Comparison of ENCODE assay signal across 10 cellular contexts in the genomic region with DNA sequence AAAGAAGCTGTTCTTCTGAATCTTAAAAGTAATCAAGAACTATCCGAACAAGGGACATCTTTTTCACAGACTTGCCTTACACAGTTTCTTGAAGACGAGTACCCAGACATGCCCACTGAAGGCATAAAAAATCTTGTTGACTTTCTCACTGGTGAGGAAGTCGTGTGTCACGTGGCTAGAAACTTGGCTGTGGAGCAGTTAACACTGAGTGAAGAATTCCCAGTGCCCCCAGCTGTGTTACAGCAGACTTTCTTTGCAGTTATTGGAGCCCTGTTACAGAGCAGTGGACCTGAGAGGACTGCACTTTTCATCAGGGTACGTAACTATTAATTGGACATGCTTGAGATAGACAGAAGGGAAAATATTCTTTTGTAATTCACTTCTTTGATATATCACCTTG. TPM values are rescaled to one million over a fixed set of nuclear protein-coding genes. Genes with fewer than 3 reads are reported as not detected.
DNase-seq lines count a peak whose midpoint lies in the region; ATAC-seq and TF ChIP-seq lines count a peak whose summit lies in the region.
"Had no signal": no experiment of that assay in that cellular context is flagged by ENCODE, and none has a peak within 500 bp of the region (broad histone marks: within the 10 kb centered on the region; RNA-seq: fewer than 3 reads in every experiment).

No MANE protein-coding gene starts in this region.

- H3K4me1 Mint-ChIP-seq in activated T-cell treated with anti-CD3 and anti-CD28 coated beads, Interleukin-2, amount 50 U/mL, for 24 hours (ENCODE audit: low read depth) = peaks cover 80% of the 10 kb centered on the region
- peaks cover 67% of the 10 kb centered on the region for H3K4me1 Mint-ChIP-seq in activated CD8-positive, alpha-beta T cell treated with anti-CD3 and anti-CD28 coated beads for 36 hours (ENCODE audit: low read depth)

- intact Hi-C loops in activated CD8-positive, alpha-beta T cell treated with anti-CD3 and anti-CD28 coated beads for 36 hours (cut with micrococcal nuclease) = loop anchor here (5.0 to 10.0 kb wide), 2 partner anchors 122 to 1085 kb away; a partner anchor contains a TSS

- H3K27me3 Mint-ChIP-seq in activated T-cell treated with anti-CD3 and anti-CD28 coated beads, Interleukin-2, amount 50 U/mL, for 24 hours = no peaks in the 10 kb centered on the region
- no peaks in the 10 kb centered on the region for H3K27me3 Mint-ChIP-seq in activated CD8-positive, alpha-beta T cell treated with anti-CD3 and anti-CD28 coated beads for 36 hours

- H3K4me1 ChIP-seq in subcutaneous abdominal adipose tissue (ENCODE audit: control insufficient read depth in 5 of 5, insufficient read depth in 5 of 5, low read length in 5 of 5) = peaks cover 5 to 67% (median 55%) of the 10 kb centered on the region in 5 donors

- no peaks in the 10 kb centered on the region for H3K9me3 Mint-ChIP-seq in activated T-cell treated with anti-CD3 and anti-CD28 coated beads, Interleukin-2, amount 50 U/mL, for 24 hours
- H3K9me3 Mint-ChIP-seq in activated CD8-positive, alpha-beta T cell treated with anti-CD3 and anti-CD28 coated beads for 36 hours = no peaks in the 10 kb centered on the region

- H3K4me3 ChIP-seq in subcutaneous abdominal adipose tissue (ENCODE audit: low read depth in 1 of 5, low read length in 5 of 5) = peak overlapping the region in 2 of 5 donors; percentile 19 to 95
- H3K4me3 ChIP-seq: mucosa of descending colon had no signal

- no peak for ATAC-seq in activated CD8-positive, alpha-beta T cell treated with anti-CD3 and anti-CD28 coated beads for 36 hours
- no peak for ATAC-seq in HG03520 (IDR thresholded peaks at IDR 0.05; ENCODE audit: unreplicated experiment)
- ATAC-seq in HG02885 (IDR thresholded peaks at IDR 0.05; ENCODE audit: poor library complexity, unreplicated experiment) = no peak
- ATAC-seq: mucosa of descending colon had no signal

- no peak for TF ChIP-seq CTCF in activated CD8-positive, alpha-beta T cell treated with anti-CD3 and anti-CD28 coated beads for 36 hours (IDR thresholded peaks at IDR 0.05)

- POLR2A ChIA-PET in activated CD8-positive, alpha-beta T cell treated with anti-CD3 and anti-CD28 coated beads for 36 hours (lab: Charles Lee) = interaction anchor here (2.0 kb wide), 1 partner anchor 11 kb away, joined by 5 read pairs; no protein-coding TSS in a partner anchor

- H3K36me3 Mint-ChIP-seq in activated T-cell treated with anti-CD3 and anti-CD28 coated beads, Interleukin-2, amount 50 U/mL, for 24 hours (ENCODE audit: low read depth) = peaks cover 57% of the 10 kb centered on the region
- peaks cover 33% of the 10 kb centered on the region for H3K36me3 Mint-ChIP-seq in activated CD8-positive, alpha-beta T cell treated with anti-CD3 and anti-CD28 coated beads for 36 hours (ENCODE audit: low read depth)

- no peak for DNase-seq in activated T-cell treated with anti-CD3 and anti-CD28 coated beads, Interleukin-2, amount 50 U/mL, for 24 hours
- no peak for DNase-seq in activated T-cell treated with anti-CD3 and anti-CD28 coated beads, Interleukin-2, amount 50 U/mL, for 48 hours
- no peak for DNase-seq in activated CD8-positive, alpha-beta T cell treated with anti-CD3 and anti-CD28 coated beads for 36 hours
- peak; percentile 53 for DNase-seq in glomerular visceral epithelial cell (ENCODE audit: extremely low spot score)
- DNase-seq in iPS-NIHi11 (ENCODE audit: low spot score) = no peak
- DNase-seq: COR-L47 had no signal

- no peaks in the 10 kb centered on the region for H3K27me3 ChIP-seq in subcutaneous abdominal adipose tissue (ENCODE audit: control insufficient read depth in 5 of 5, insufficient read depth in 4 of 5, low read length in 5 of 5)

- H3K9ac ChIP-seq in subcutaneous abdominal adipose tissue (ENCODE audit: low read length in 5 of 5) = peak overlapping the region in 4 of 5 donors; percentile 33 to 98 (median 50)

- H3K4me3 Mint-ChIP-seq in activated T-cell treated with anti-CD3 and anti-CD28 coated beads, Interleukin-2, amount 50 U/mL, for 24 hours = peak overlapping the region; percentile 69
- peak overlapping the region; percentile 46 for H3K4me3 Mint-ChIP-seq in activated CD8-positive, alpha-beta T cell treated with anti-CD3 and anti-CD28 coated beads for 36 hours

- peak overlapping the region; percentile 69 for H3K27ac Mint-ChIP-seq in activated T-cell treated with anti-CD3 and anti-CD28 coated beads, Interleukin-2, amount 50 U/mL, for 24 hours
- H3K27ac Mint-ChIP-seq in activated CD8-positive, alpha-beta T cell treated with anti-CD3 and anti-CD28 coated beads for 36 hours = peak overlapping the region; percentile 3

- CTCF ChIA-PET in activated CD8-positive, alpha-beta T cell treated with anti-CD3 and anti-CD28 coated beads for 36 hours (lab: Charles Lee) = interaction anchor here (0.9 to 3.7 kb wide), 2 partner anchors 11 to 83 kb away, joined by 3 to 46 read pairs; no protein-coding TSS in a partner anchor

- no peaks in the 10 kb centered on the region for H3K9me3 ChIP-seq in subcutaneous abdominal adipose tissue (ENCODE audit: control insufficient read depth in 5 of 5, low read length in 5 of 5)
- H3K9me3 ChIP-seq: mucosa of descending colon had no signal

- peak overlapping the region; percentile 56 for H3K27ac ChIP-seq in subcutaneous abdominal adipose tissue (ENCODE audit: low read depth, low read length)

- peaks cover 5 to 17% (median 14%) of the 10 kb centered on the region in 5 donors for H3K36me3 ChIP-seq in subcutaneous abdominal adipose tissue (ENCODE audit: control insufficient read depth in 5 of 5, insufficient read depth in 5 of 5, low read length in 5 of 5)

RNA-seq across cellular contexts. Expression of a gene that starts 2.4 kb away (rescaled TPM):
- 10 to 100 TPM; 37.8 to 40.4 TPM for total RNA-seq in activated CD8-positive, alpha-beta T cell treated with anti-CD3 and anti-CD28 coated beads for 36 hours

RNA-seq across cellular contexts. Expression of a gene that starts 14.6 kb away (rescaled TPM):
- 10 to 100 TPM; 20.8 to 23.1 TPM for total RNA-seq in activated CD8-positive, alpha-beta T cell treated with anti-CD3 and anti-CD28 coated beads for 36 hours
